In the genomic region with DNA sequence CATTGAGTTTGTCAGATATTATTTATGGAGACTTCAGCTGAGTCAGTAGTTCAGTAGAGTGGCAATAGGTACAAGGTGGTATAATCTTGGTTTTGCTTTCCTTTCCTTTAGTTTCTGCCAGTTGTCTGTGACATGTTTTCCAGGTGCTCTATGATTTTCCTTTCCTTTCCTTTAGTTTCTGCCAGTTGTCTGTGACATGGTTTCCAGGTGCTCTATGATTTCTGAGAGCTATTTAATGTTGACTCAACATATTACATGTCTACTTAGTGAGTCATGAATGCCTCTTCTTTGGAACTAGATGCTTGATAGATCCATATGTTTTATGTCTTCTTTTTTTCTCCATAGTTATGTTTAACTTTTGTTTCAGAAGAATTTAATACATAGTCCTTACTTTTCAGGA, we compare ENCODE assay signal across 26 cellular contexts.
"Had no signal": no experiment of that assay in that cellular context is flagged by ENCODE, and none has a peak within 500 bp of the region (broad histone marks: within the 10 kb centered on the region; RNA-seq: fewer than 3 reads in every experiment).

No MANE protein-coding gene starts in this region.

- H3K4me1 ChIP-seq: gastrocnemius medialis, left ventricle myocardium inferior, lower lobe of right lung, pancreas, prostate gland, spleen, stomach, transverse colon had no signal

- H3K36me3 Mint-ChIP-seq: natural killer cell treated with Interleukin-12 subunit alpha and Interleukin-12 subunit beta and Interleukin-15 and Interleukin-18, amount 100 ng/mL, for 72 hours had no signal

- H3K4me3 ChIP-seq: dorsolateral prefrontal cortex, gastrocnemius medialis, left ventricle myocardium inferior, lower lobe of right lung, pancreas, prostate gland, spleen, stomach, thoracic aorta, transverse colon had no signal

- DNase-seq: cortex of kidney; dorsolateral prefrontal cortex; effector CD8-positive, alpha-beta T cell; gastrocnemius medialis; glutamatergic neuron; left cardiac atrium; left ventricle myocardium inferior; lower lobe of right lung; mesenchymal stem cell; midbrain; occipital lobe; pancreas; spleen; stimulated activated CD4-positive, alpha-beta T cell treated with anti-CD3 and anti-CD28 coated beads, Interleukin-15, amount 100 ng/mL, for 24 hours; stimulated activated CD4-positive, alpha-beta T cell treated with anti-CD3 and anti-CD28 coated beads, Interleukin-1b, Interleukin-23, amount 100 ng/mL, for 48 hours; stimulated activated CD4-positive, alpha-beta T cell treated with anti-CD3 and anti-CD28 coated beads, Interleukin-4, amount 100 ng/mL, for 4 hours; stimulated activated naive CD4-positive, alpha-beta T cell; stomach; substantia nigra; transverse colon had no signal

- H3K4me3 Mint-ChIP-seq: natural killer cell treated with Interleukin-12 subunit alpha and Interleukin-12 subunit beta and Interleukin-15 and Interleukin-18, amount 100 ng/mL, for 72 hours had no signal

- H3K27me3 Mint-ChIP-seq: natural killer cell treated with Interleukin-12 subunit alpha and Interleukin-12 subunit beta and Interleukin-15 and Interleukin-18, amount 100 ng/mL, for 72 hours had no signal

- H3K27ac Mint-ChIP-seq: natural killer cell treated with Interleukin-12 subunit alpha and Interleukin-12 subunit beta and Interleukin-15 and Interleukin-18, amount 100 ng/mL, for 72 hours had no signal

- H3K27ac ChIP-seq: dorsolateral prefrontal cortex, gastrocnemius medialis, left ventricle myocardium inferior, lower lobe of right lung, pancreas, prostate gland, spleen, stomach, thoracic aorta, transverse colon had no signal

- FAIRE-seq: keratinocyte, pancreas had no signal

- H3K36me3 ChIP-seq: gastrocnemius medialis, left ventricle myocardium inferior, lower lobe of right lung, pancreas, prostate gland, spleen, stomach, thoracic aorta, transverse colon had no signal

- ATAC-seq: esophagus mucosa; gastrocnemius medialis; left cardiac atrium; lower lobe of right lung; natural killer cell treated with Interleukin-12 subunit alpha and Interleukin-12 subunit beta and Interleukin-15 and Interleukin-18, amount 100 ng/mL, for 72 hours; sciatic nerve had no signal

- H3K27me3 ChIP-seq: gastrocnemius medialis, pancreas, spleen, stomach, transverse colon had no signal

- H3K9me3 ChIP-seq: gastrocnemius medialis, lower lobe of right lung, pancreas, prostate gland, thoracic aorta, transverse colon had no signal
